36 cellular contexts compared by ENCODE assay signal in genomic region chr10:7862121-7862514, GRCh38.
"Had no signal": no experiment of that assay in that cellular context is flagged by ENCODE, and none has a peak within 500 bp of the region (broad histone marks: within the 10 kb centered on the region; RNA-seq: fewer than 3 reads in every experiment).

No MANE protein-coding gene starts in this region.

- DNase-seq: activated B cell treated with CpG ODN at 0.5 μM for 24 hours; activated CD4-positive, alpha-beta memory T cell treated with anti-CD3 and anti-CD28 coated beads for 36 hours; activated CD4-positive, alpha-beta T cell treated with anti-CD3 and anti-CD28 coated beads for 4 hours; activated CD4-positive, alpha-beta T cell treated with anti-CD3 and anti-CD28 coated beads, Interleukin-2, amount 50 U/mL, for 1 hour; activated CD4-positive, alpha-beta T cell treated with anti-CD3 and anti-CD28 coated beads, Interleukin-2, amount 50 U/mL, for 4 hours; activated CD4-positive, CD25-positive, alpha-beta regulatory T cell treated with anti-CD3 and anti-CD28 coated beads, Interleukin-2, amount 50 U/mL, for 72 hours; activated CD8-positive, alpha-beta memory T cell treated with anti-CD3 and anti-CD28 coated beads, Interleukin-2, amount 50 U/mL, for 4 hours; activated CD8-positive, alpha-beta T cell treated with anti-CD3 and anti-CD28 coated beads for 36 hours; activated effector memory CD4-positive, alpha-beta T cell treated with anti-CD3 and anti-CD28 coated beads, Interleukin-2, amount 50 U/mL, for 16 hours; activated gamma-delta T cell treated with Interleukin-2 at 50 U/mL for 16 hours; activated naive CD4-positive, alpha-beta T cell; activated naive CD4-positive, alpha-beta T cell treated with anti-CD3 and anti-CD28 coated beads for 36 hours; activated naive CD4-positive, alpha-beta T cell treated with anti-CD3 and anti-CD28 coated beads, Interleukin-2, amount 50 U/mL, for 16 hours; activated naive CD8-positive, alpha-beta T cell treated with anti-CD3 and anti-CD28 coated beads for 36 hours; activated T-cell treated with anti-CD3 and anti-CD28 coated beads for 4 hours; activated T-cell treated with anti-CD3 and anti-CD28 coated beads, Interleukin-2, amount 50 U/mL, for 1 hour; activated T-cell treated with anti-CD3 and anti-CD28 coated beads, Interleukin-2, amount 50 U/mL, for 4 hours; activated T-cell treated with anti-CD3 and anti-CD28 coated beads, Interleukin-2, amount 50 U/mL, for 72 hours; amygdala; anterior cingulate cortex; caudate nucleus; cerebellar nuclear complex; T-helper 1 cell; T-helper 2 cell; T-helper 9 cell had no signal

- H3K4me1 ChIP-seq: ascending aorta had no signal

- ATAC-seq: activated CD8-positive, alpha-beta T cell treated with anti-CD3 and anti-CD28 coated beads for 36 hours; activated naive CD4-positive, alpha-beta T cell treated with anti-CD3 and anti-CD28 coated beads, Interleukin-2, amount 50 U/mL, for 72 hours; activated T-cell treated with anti-CD3 and anti-CD28 coated beads, Interleukin-2, amount 50 U/mL, for 4 hours; activated T-cell treated with anti-CD3 and anti-CD28 coated beads, Interleukin-2, amount 50 U/mL, for 72 hours; activated T-helper 17 cell treated with anti-CD3 and anti-CD28 coated beads, Interleukin-2, amount 50 U/mL, for 72 hours had no signal

- H3K4me3 Mint-ChIP-seq: activated B cell treated with CpG ODN at 0.5 μM for 24 hours; activated CD4-positive, alpha-beta memory T cell treated with anti-CD3 and anti-CD28 coated beads for 36 hours; activated CD4-positive, alpha-beta T cell treated with anti-CD3 and anti-CD28 coated beads, Interleukin-2, amount 10 ng/mL, durations not matched to agents 24 days and 14 days; activated CD8-positive, alpha-beta T cell treated with anti-CD3 and anti-CD28 coated beads for 36 hours; activated naive CD4-positive, alpha-beta T cell treated with anti-CD3 and anti-CD28 coated beads for 36 hours; activated naive CD8-positive, alpha-beta T cell treated with anti-CD3 and anti-CD28 coated beads for 36 hours; activated T-cell treated with anti-CD3 and anti-CD28 coated beads, Interleukin-2, amount 50 U/mL, for 4 hours; activated T-cell treated with anti-CD3 and anti-CD28 coated beads, Interleukin-2, amount 50 U/mL, for 72 hours; activated T-helper 1 cell treated with anti-CD3 and anti-CD28 coated beads, Interleukin-12 subunit alpha, Interleukin-12 subunit beta, Interleukin-2, Interleukin-4 antibody, amounts not matched to agents 30 ng/mL and 10 ng/mL and 1 ng/mL, durations not matched to agents 14 hours and 24 hours and 36 hours; activated T-helper 17 cell treated with anti-CD3 and anti-CD28 coated beads, Interleukin-2, amount 50 U/mL, for 72 hours; brain; central memory CD8-positive, alpha-beta T cell; T-helper 1 cell treated with Interleukin-12 subunit alpha and Interleukin-12 subunit beta and Interleukin-4 antibody, amounts not matched to agents 30 μg/mL and 1 μg/mL, for 36 hours; T-helper 2 cell treated with Interferon-gamma antibody and Interleukin-4, amounts not matched to agents 5 μg/mL and 100 μg/mL, for 36 hours had no signal

- H3K27ac Mint-ChIP-seq: activated B cell treated with CpG ODN at 0.5 μM for 24 hours; activated CD4-positive, alpha-beta memory T cell treated with anti-CD3 and anti-CD28 coated beads for 36 hours; activated CD4-positive, alpha-beta T cell treated with anti-CD3 and anti-CD28 coated beads, Interleukin-2, amount 10 ng/mL, durations not matched to agents 24 days and 14 days; activated CD8-positive, alpha-beta T cell treated with anti-CD3 and anti-CD28 coated beads for 36 hours; activated naive CD4-positive, alpha-beta T cell treated with anti-CD3 and anti-CD28 coated beads for 36 hours; activated naive CD4-positive, alpha-beta T cell treated with anti-CD3 and anti-CD28 coated beads, Interleukin-2, amount 50 U/mL, for 72 hours; activated naive CD8-positive, alpha-beta T cell treated with anti-CD3 and anti-CD28 coated beads for 36 hours; activated T-cell treated with anti-CD3 and anti-CD28 coated beads, Interleukin-2, amount 50 U/mL, for 72 hours; activated T-helper 1 cell treated with anti-CD3 and anti-CD28 coated beads, Interleukin-12 subunit alpha, Interleukin-12 subunit beta, Interleukin-2, Interleukin-4 antibody, amounts not matched to agents 30 ng/mL and 10 ng/mL and 1 ng/mL, durations not matched to agents 14 hours and 24 hours and 36 hours; activated T-helper 17 cell treated with anti-CD3 and anti-CD28 coated beads, Interleukin-2, amount 50 U/mL, for 72 hours; brain; T-helper 1 cell treated with Interleukin-12 subunit alpha and Interleukin-12 subunit beta and Interleukin-4 antibody, amounts not matched to agents 30 μg/mL and 1 μg/mL, for 36 hours; T-helper 2 cell treated with Interferon-gamma antibody and Interleukin-4, amounts not matched to agents 5 μg/mL and 100 μg/mL, for 36 hours had no signal

- H3K27me3 Mint-ChIP-seq: activated B cell treated with CpG ODN at 0.5 μM for 24 hours; activated CD4-positive, alpha-beta memory T cell treated with anti-CD3 and anti-CD28 coated beads for 36 hours; activated CD4-positive, alpha-beta T cell treated with anti-CD3 and anti-CD28 coated beads, Interleukin-2, amount 10 ng/mL, durations not matched to agents 24 days and 14 days; activated CD8-positive, alpha-beta T cell treated with anti-CD3 and anti-CD28 coated beads for 36 hours; activated naive CD8-positive, alpha-beta T cell treated with anti-CD3 and anti-CD28 coated beads for 36 hours; activated T-helper 17 cell treated with anti-CD3 and anti-CD28 coated beads, Interleukin-2, amount 50 U/mL, for 72 hours; brain; central memory CD8-positive, alpha-beta T cell had no signal

- H3K36me3 ChIP-seq: ascending aorta, cardiac muscle cell had no signal

- H3K27ac ChIP-seq: ascending aorta, cardiac muscle cell, VCaP had no signal

- H3K27me3 ChIP-seq: ascending aorta, cardiac muscle cell had no signal

- H3K4me1 Mint-ChIP-seq: activated T-helper 17 cell treated with anti-CD3 and anti-CD28 coated beads, Interleukin-2, amount 50 U/mL, for 72 hours had no signal

- H3K4me3 ChIP-seq: ascending aorta, cardiac muscle cell had no signal
